Comparison of ENCODE assay signal across 18 cellular contexts in the genomic region with DNA sequence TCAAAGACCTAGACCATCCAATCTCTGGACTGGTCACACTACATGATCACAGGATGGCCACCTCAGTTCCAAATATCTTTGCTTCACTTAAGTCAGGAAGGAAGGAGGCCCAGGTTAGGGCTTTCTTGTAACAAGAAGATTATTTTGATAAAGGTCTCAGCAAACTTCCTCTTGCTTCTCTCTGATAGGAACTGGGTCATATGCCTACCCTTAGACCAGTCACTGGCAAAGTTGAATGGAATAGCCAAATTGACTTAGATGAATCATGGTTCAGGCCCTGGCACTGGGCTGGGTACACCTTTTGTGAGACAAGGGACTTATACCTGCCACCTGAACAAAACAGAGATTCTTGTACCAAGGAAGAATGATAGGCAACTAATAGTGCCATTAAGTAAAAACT.
"Had no signal": no experiment of that assay in that cellular context is flagged by ENCODE, and none has a peak within 500 bp of the region (broad histone marks: within the 10 kb centered on the region; RNA-seq: fewer than 3 reads in every experiment).

No MANE protein-coding gene starts in this region.

- H2AFZ ChIP-seq: neural progenitor cell had no signal

- H3K9ac ChIP-seq: neural progenitor cell had no signal

- H3K4me3 ChIP-seq: neural progenitor cell, pancreas, testis had no signal

- H3K9me3 Mint-ChIP-seq: activated T-cell treated with anti-CD3 and anti-CD28 coated beads, Interleukin-2, amount 50 U/mL, for 24 hours; endodermal cell; neural progenitor cell; stimulated activated naive CD8-positive, alpha-beta T cell treated with anti-CD3 and anti-CD28 coated beads, Interleukin-15, Interleukin-2, amounts not matched to agents 100 ng/mL and 50 ng/mL, for 24 hours had no signal

- H3K4me3 Mint-ChIP-seq: activated T-cell treated with anti-CD3 and anti-CD28 coated beads, Interleukin-2, amount 50 U/mL, for 24 hours; endodermal cell; mesothelial cell of epicardium; neural progenitor cell; stimulated activated naive CD8-positive, alpha-beta T cell treated with anti-CD3 and anti-CD28 coated beads, Interleukin-15, Interleukin-2, amounts not matched to agents 100 ng/mL and 50 ng/mL, for 24 hours had no signal

- H3K27me3 ChIP-seq: brain microvascular endothelial cell, neural progenitor cell, pancreas, testis had no signal

- H3K36me3 Mint-ChIP-seq: mesothelial cell of epicardium, neural progenitor cell had no signal

- ATAC-seq: pancreas, SK-N-SH treated with all-trans-retinoic acid at 6 μM for 48 hours had no signal

- FAIRE-seq: pancreas had no signal

- H3K27ac Mint-ChIP-seq: activated T-cell treated with anti-CD3 and anti-CD28 coated beads, Interleukin-2, amount 50 U/mL, for 24 hours; endodermal cell; mesothelial cell of epicardium; stimulated activated naive CD8-positive, alpha-beta T cell treated with anti-CD3 and anti-CD28 coated beads, Interleukin-15, Interleukin-2, amounts not matched to agents 100 ng/mL and 50 ng/mL, for 24 hours had no signal

- DNase-seq: activated CD4-positive, alpha-beta T cell treated with anti-CD3 and anti-CD28 coated beads for 4 hours; activated naive CD4-positive, alpha-beta T cell treated with anti-CD3 and anti-CD28 coated beads, Interleukin-2, amount 50 U/mL, for 16 hours; activated T-cell treated with anti-CD3 and anti-CD28 coated beads, Interleukin-2, amount 50 U/mL, for 24 hours; brain microvascular endothelial cell; cerebellar nuclear complex; dermis blood vessel endothelial cell; endodermal cell; erythroblast; hypothalamus; pancreas; stimulated activated CD4-positive, alpha-beta T cell treated with anti-CD3 and anti-CD28 coated beads, Interleukin-2, amount 100 ng/mL, for 48 hours; stimulated activated CD8-positive, alpha-beta memory T cell treated with anti-CD3 and anti-CD28 coated beads, Interleukin-4, amount 100 ng/mL, for 48 hours; testis; WERI-Rb-1 had no signal

- H3K27me3 Mint-ChIP-seq: activated T-cell treated with anti-CD3 and anti-CD28 coated beads, Interleukin-2, amount 50 U/mL, for 24 hours; stimulated activated naive CD8-positive, alpha-beta T cell treated with anti-CD3 and anti-CD28 coated beads, Interleukin-15, Interleukin-2, amounts not matched to agents 100 ng/mL and 50 ng/mL, for 24 hours had no signal

- H3K4me2 ChIP-seq: neural progenitor cell had no signal

- H3K4me1 ChIP-seq: testis had no signal

- H3K36me3 ChIP-seq: brain microvascular endothelial cell, neural progenitor cell, pancreas had no signal

- H3K9me3 ChIP-seq: pancreas, testis had no signal
